ENCODE assay signal across 15 cellular contexts in genomic region chr22:32144875-32145274, GRCh38. TPM values are rescaled to one million over a fixed set of nuclear protein-coding genes. Genes with fewer than 3 reads are reported as not detected.
DNase-seq lines count a peak whose midpoint lies in the region; TF ChIP-seq lines count a peak whose summit lies in the region.
"Had no signal": no experiment of that assay in that cellular context is flagged by ENCODE, and none has a peak within 500 bp of the region (broad histone marks: within the 10 kb centered on the region; RNA-seq: fewer than 3 reads in every experiment).

No MANE protein-coding gene starts in this region.

- peak overlapping the region; percentile 7 to 88 (median 60) for H3K27ac Mint-ChIP-seq in CD4-positive, alpha-beta memory T cell
- peak overlapping the region; percentile 6 for H3K27ac Mint-ChIP-seq in T-helper 2 cell treated with Interferon-gamma antibody and Interleukin-4, amounts not matched to agents 5 μg/mL and 100 μg/mL, for 36 hours

- no peaks in the 10 kb centered on the region for H3K36me3 ChIP-seq in CD4-positive, alpha-beta memory T cell (ENCODE audit: insufficient read depth, low read length)

- H3K4me1 ChIP-seq in CD4-positive, alpha-beta memory T cell (ENCODE audit: insufficient read depth, low read length) = peaks cover 40% of the 10 kb centered on the region

- H3K9me3 ChIP-seq in CD4-positive, alpha-beta memory T cell (ENCODE audit: control insufficient read depth in 1 of 2, low read length in 2 of 2) = no peaks in the 10 kb centered on the region
- H3K9me3 ChIP-seq: SK-N-SH had no signal

- DNase-seq in CD4-positive, alpha-beta memory T cell = peak in 1 of 5 donors; percentile 12
- DNase-seq in KBM-7 = peak; percentile 96
- no peak for DNase-seq in T-helper 2 cell treated with Interferon-gamma antibody and Interleukin-4, amounts not matched to agents 5 μg/mL and 100 μg/mL, for 36 hours (ENCODE audit: low spot score)
- peak; percentile 35 for DNase-seq in globus pallidus (ENCODE audit: low spot score)
- DNase-seq in NCI-H69 (lab: John Stamatoyannopoulos, UW) = no peak
- no peak for DNase-seq in NCI-H1092 treated with DMSO at 0.1 percent for 48 hours (lab: John Stamatoyannopoulos, UW)
- DNase-seq in effector CD8-positive, alpha-beta T cell (lab: John Stamatoyannopoulos, UW) = no peak
- no peak for DNase-seq in RWPE1 (ENCODE audit: low spot score)
- DNase-seq: activated CD8-positive, alpha-beta memory T cell treated with anti-CD3 and anti-CD28 coated beads, Interleukin-2, amount 50 U/mL, for 48 hours; Calu3; hippocampal formation; NCI-H345; SK-N-SH had no signal

- intact Hi-C loops in CD4-positive, alpha-beta memory T cell (cut with micrococcal nuclease) = loop anchor here (2.0 kb wide), 2 partner anchors 60 to 120 kb away; partner anchors contain the start of gene RFPL2

- peaks cover 0 to 1% of the 10 kb centered on the region in 2 donors for H3K36me3 Mint-ChIP-seq in CD4-positive, alpha-beta memory T cell
- peaks cover 3% of the 10 kb centered on the region for H3K36me3 Mint-ChIP-seq in T-helper 2 cell treated with Interferon-gamma antibody and Interleukin-4, amounts not matched to agents 5 μg/mL and 100 μg/mL, for 36 hours (ENCODE audit: low read depth)

- POLR2A ChIA-PET in CD4-positive, alpha-beta memory T cell (lab: Charles Lee; ENCODE audit: partially characterized antibody) = interaction anchor here (0.9 kb wide), 1 partner anchor 331 kb away, joined by 3 read pairs; no protein-coding TSS in a partner anchor
- POLR2A ChIA-PET in RWPE1 (lab: Yijun Ruan, JAX; ENCODE audit: low non-redundant PET) = no interaction called here

- CTCF ChIA-PET in CD4-positive, alpha-beta memory T cell (lab: Charles Lee; ENCODE audit: partially characterized antibody) = interaction anchor here (1.2 kb wide), 2 partner anchors 11 to 121 kb away, joined by 3 to 4 read pairs; no protein-coding TSS in a partner anchor
- CTCF ChIA-PET in RWPE1 (lab: Yijun Ruan, JAX) = interaction anchor here (0.7 kb wide), 1 partner anchor 13 kb away, joined by 3 read pairs; no protein-coding TSS in a partner anchor

- no peak overlapping the region for H3K27ac ChIP-seq in CD4-positive, alpha-beta memory T cell (ENCODE audit: low read depth, low read length)
- no peak overlapping the region for H3K27ac ChIP-seq in RWPE1

- peak overlapping the region in 5 of 8 donors; percentile 10 to 60 (median 29) for H3K4me3 Mint-ChIP-seq in CD4-positive, alpha-beta memory T cell
- no peak overlapping the region for H3K4me3 Mint-ChIP-seq in T-helper 2 cell treated with Interferon-gamma antibody and Interleukin-4, amounts not matched to agents 5 μg/mL and 100 μg/mL, for 36 hours

- H3K27me3 ChIP-seq in CD4-positive, alpha-beta memory T cell (ENCODE audit: insufficient read depth, low read length) = no peaks in the 10 kb centered on the region

- no peaks in the 10 kb centered on the region for H3K27me3 Mint-ChIP-seq in CD4-positive, alpha-beta memory T cell
- H3K27me3 Mint-ChIP-seq in T-helper 2 cell treated with Interferon-gamma antibody and Interleukin-4, amounts not matched to agents 5 μg/mL and 100 μg/mL, for 36 hours (ENCODE audit: low read depth) = peaks cover 4% of the 10 kb centered on the region

- H3K4me1 Mint-ChIP-seq in CD4-positive, alpha-beta memory T cell = peaks cover 31 to 47% (median 39%) of the 10 kb centered on the region in 4 donors
- H3K4me1 Mint-ChIP-seq in T-helper 2 cell treated with Interferon-gamma antibody and Interleukin-4, amounts not matched to agents 5 μg/mL and 100 μg/mL, for 36 hours (ENCODE audit: low read depth) = peaks cover 41% of the 10 kb centered on the region

- H3K4me3 ChIP-seq in CD4-positive, alpha-beta memory T cell (ENCODE audit: low read length in 2 of 2) = no peak overlapping the region

- in situ Hi-C loops in KBM-7 (cut with MboI; ENCODE audit: low pct_unique_long_range_greater_than_20kb, low sequenced_read_pairs) = no loop called here

- TF ChIP-seq CTCF in RWPE1 (conservative IDR thresholded peaks at IDR 0.05; ENCODE audit: low read depth) = no peak

- H3K9me3 Mint-ChIP-seq in CD4-positive, alpha-beta memory T cell = peaks cover 0 to 12% (median 6%) of the 10 kb centered on the region in 8 donors
- peaks cover 11% of the 10 kb centered on the region for H3K9me3 Mint-ChIP-seq in T-helper 2 cell treated with Interferon-gamma antibody and Interleukin-4, amounts not matched to agents 5 μg/mL and 100 μg/mL, for 36 hours

RNA-seq across cellular contexts. Expression of gene C22orf42, which starts 14.2 kb away (rescaled TPM):
- not detected for total RNA-seq in CD4-positive, alpha-beta memory T cell
- not detected for polyA plus RNA-seq in CD4-positive, alpha-beta memory T cell
- total RNA-seq: Calu3, mesenteric fat pad, subcutaneous adipose tissue had no signal
- polyA plus RNA-seq: SK-N-SH had no signal

RNA-seq across cellular contexts. Expression of gene RFPL2, which starts 60.0 kb away (rescaled TPM):
- under 1 TPM; 0.61 to 0.81 TPM for total RNA-seq in CD4-positive, alpha-beta memory T cell
- polyA plus RNA-seq in CD4-positive, alpha-beta memory T cell = 1 to 10 TPM; 3.6 to 4.7 TPM
- total RNA-seq: mesenteric fat pad had no signal

Comparison
In these comparisons a context has a peak if more than half of its experiments do, and no peak if none do; other contexts are left out.
1. DNase-seq: peak in KBM-7 (single experiment) and globus pallidus (single experiment); none in T-helper 2 cell treated with Interferon-gamma antibody and Interleukin-4, amounts not matched to agents 5 μg/mL and 100 μg/mL, for 36 hours (single experiment), NCI-H69 (single experiment), NCI-H1092 treated with DMSO at 0.1 percent for 48 hours (single experiment), effector CD8-positive, alpha-beta T cell (single experiment) and RWPE1 (single experiment).